Comparison of ENCODE assay signal across 2 cellular contexts in genomic region chr11:488579-488978, GRCh38.
TF ChIP-seq lines count a peak whose summit lies in the region.

No MANE protein-coding gene starts in this region.

TF ChIP-seq in SK-N-SH, 30 proteins besides CTCF, POLR2A, EP300 and RAD21:
- no peak for TF ChIP-seq TCF12 (IDR thresholded peaks at IDR 0.05)
- TF ChIP-seq GATA2 (CRISPR knock-in tag; IDR thresholded peaks at IDR 0.05), result no peak
- no peak for TF ChIP-seq POLR2AphosphoS5 (IDR thresholded peaks at IDR 0.05; ENCODE audit: low read depth, low read length)
- no peak for TF ChIP-seq ELF1 (IDR thresholded peaks at IDR 0.05)
- TF ChIP-seq GABPA (IDR thresholded peaks at IDR 0.05; ENCODE audit: low read depth), result no peak
- no peak for TF ChIP-seq PBX3 (IDR thresholded peaks at IDR 0.05)
- no peak for TF ChIP-seq RFX5 (IDR thresholded peaks at IDR 0.05; ENCODE audit: low read length)
- no peak for TF ChIP-seq CHD2 (IDR thresholded peaks at IDR 0.05; ENCODE audit: low read length, partially characterized antibody)
- no peak for TF ChIP-seq FOSL2 (IDR thresholded peaks at IDR 0.05; ENCODE audit: borderline replicate concordance, low read depth)
- TF ChIP-seq TAF1 (IDR thresholded peaks at IDR 0.05; ENCODE audit: borderline replicate concordance, low read depth, low read length), result no peak
- TF ChIP-seq JUND (IDR thresholded peaks at IDR 0.05), result no peak
- no peak for TF ChIP-seq REST (IDR thresholded peaks at IDR 0.05; ENCODE audit: low read depth, low read length)
- TF ChIP-seq RCOR1 (IDR thresholded peaks at IDR 0.05; ENCODE audit: low read length), result no peak
- TF ChIP-seq NRF1 (IDR thresholded peaks at IDR 0.05; ENCODE audit: low read depth, low read length), result no peak
- TF ChIP-seq SMC3 (IDR thresholded peaks at IDR 0.05; ENCODE audit: low read depth, low read length), result no peak
- TF ChIP-seq IRF3 (IDR thresholded peaks at IDR 0.05; ENCODE audit: low read depth, low read length), result no peak
- no peak for TF ChIP-seq ZBTB33 (IDR thresholded peaks at IDR 0.05; ENCODE audit: borderline replicate concordance, low read depth)
- TF ChIP-seq SIN3A (IDR thresholded peaks at IDR 0.05; ENCODE audit: borderline replicate concordance, low read depth, low read length), result no peak
TF ChIP-seq in SK-N-SH: peak in this region for 0.

TF ChIP-seq in SK-N-SH treated with all-trans-retinoic acid at 6 μM for 48 hours, 23 proteins besides CTCF, POLR2A, EP300 and RAD21:
- TF ChIP-seq TSHZ2 (CRISPR knock-in tag; IDR thresholded peaks at IDR 0.05), result no peak
- TF ChIP-seq BACH2 (CRISPR knock-in tag; IDR thresholded peaks at IDR 0.05; ENCODE audit: borderline replicate concordance), result no peak
- no peak for TF ChIP-seq ZNF70 (CRISPR knock-in tag; IDR thresholded peaks at IDR 0.05)
- no peak for TF ChIP-seq RARB (CRISPR knock-in tag; IDR thresholded peaks at IDR 0.05)
- TF ChIP-seq TOX (CRISPR knock-in tag; IDR thresholded peaks at IDR 0.05; ENCODE audit: borderline replicate concordance), result no peak
- TF ChIP-seq ESRRG (CRISPR knock-in tag; IDR thresholded peaks at IDR 0.05), result no peak
- TF ChIP-seq ZFP30 (CRISPR knock-in tag; IDR thresholded peaks at IDR 0.05), result no peak
- TF ChIP-seq CSDC2 (CRISPR knock-in tag; IDR thresholded peaks at IDR 0.05), result no peak
- TF ChIP-seq PATZ1 (CRISPR knock-in tag; IDR thresholded peaks at IDR 0.05; ENCODE audit: borderline replicate concordance), result no peak
- TF ChIP-seq ISL1 (CRISPR knock-in tag; IDR thresholded peaks at IDR 0.05), result no peak
- no peak for TF ChIP-seq ZNF8 (CRISPR knock-in tag; IDR thresholded peaks at IDR 0.05)
- TF ChIP-seq ARNTL (CRISPR knock-in tag; IDR thresholded peaks at IDR 0.05; ENCODE audit: borderline replicate concordance, low read depth), result no peak
- no peak for TF ChIP-seq GLIS3 (CRISPR knock-in tag; IDR thresholded peaks at IDR 0.05)
- TF ChIP-seq CSRNP3 (CRISPR knock-in tag; IDR thresholded peaks at IDR 0.05), result no peak
- no peak for TF ChIP-seq ZC3H10 (CRISPR knock-in tag; IDR thresholded peaks at IDR 0.05)
- TF ChIP-seq CREB5 (CRISPR knock-in tag; IDR thresholded peaks at IDR 0.05; ENCODE audit: low read depth), result no peak
- TF ChIP-seq PPARA (CRISPR knock-in tag; IDR thresholded peaks at IDR 0.05; ENCODE audit: borderline replicate concordance), result no peak
